16 cellular contexts compared by ENCODE assay signal in genomic region chr5:76690027-76690679, GRCh38. TPM values are rescaled to one million over a fixed set of nuclear protein-coding genes. Genes with fewer than 3 reads are reported as not detected.
A peak's percentile ranks its signal among the peaks of the same experiment; 100 is the strongest.
DNase-seq lines count a peak whose midpoint lies in the region; ATAC-seq, FAIRE-seq and TF ChIP-seq lines count a peak whose summit lies in the region.
"Had no signal": no experiment of that assay in that cellular context is flagged by ENCODE, and none has a peak within 500 bp of the region (broad histone marks: within the 10 kb centered on the region; RNA-seq: fewer than 3 reads in every experiment).

No MANE protein-coding gene starts in this region.

- H3K9me3 Mint-ChIP-seq in chondrocyte (ENCODE audit: low read depth) = peaks cover 7% of the 10 kb centered on the region
- no peaks in the 10 kb centered on the region for H3K9me3 Mint-ChIP-seq in natural killer cell
- H3K9me3 Mint-ChIP-seq in activated naive CD4-positive, alpha-beta T cell treated with anti-CD3 and anti-CD28 coated beads, Interleukin-2, amount 50 U/mL, for 72 hours = no peaks in the 10 kb centered on the region
- H3K9me3 Mint-ChIP-seq: CD4-positive, alpha-beta memory T cell had no signal

- no peak for DNase-seq in left ventricle myocardium inferior
- DNase-seq in Right ventricle myocardium superior = no peak
- DNase-seq in chondrocyte (ENCODE audit: low spot score) = no peak
- no peak for DNase-seq in natural killer cell
- DNase-seq in activated naive CD4-positive, alpha-beta T cell treated with anti-CD3 and anti-CD28 coated beads, Interleukin-2, amount 50 U/mL, for 72 hours (ENCODE audit: low spot score in 2 of 2) = no peak
- no peak for DNase-seq in GM12891 (ENCODE audit: insufficient read length, low spot score)
- DNase-seq: activated CD8-positive, alpha-beta memory T cell treated with anti-CD3 and anti-CD28 coated beads for 24 hours; activated gamma-delta T cell treated with Interleukin-2 at 50 U/mL for 16 hours; CD4-positive, alpha-beta memory T cell; kidney had no signal

- TF ChIP-seq POLR2A in GM12891 (IDR thresholded peaks at IDR 0.05; ENCODE audit: low read depth, low read length) = no peak

- H3K9me3 ChIP-seq in left ventricle myocardium inferior (replicated peaks) = no peaks in the 10 kb centered on the region

- no peak overlapping the region for H3K4me3 ChIP-seq in left ventricle myocardium inferior
- H3K4me3 ChIP-seq: GM12878 had no signal

- H3K27me3 ChIP-seq in left ventricle myocardium inferior (ENCODE audit: low read depth) = no peaks in the 10 kb centered on the region

- H3K27me3 Mint-ChIP-seq in chondrocyte (ENCODE audit: low read depth) (no peaks in the 10 kb centered on the region), natural killer cell (ENCODE audit: low read depth in 2 of 2) (no peaks in the 10 kb centered on the region)
- H3K27me3 Mint-ChIP-seq: CD4-positive, alpha-beta memory T cell had no signal

- intact Hi-C loops in left ventricle myocardium inferior (cut with micrococcal nuclease) (no loop called here), Right ventricle myocardium superior (cut with DNase I) (no loop called here), natural killer cell (cut with micrococcal nuclease) (no loop called here)

- H3K4me3 Mint-ChIP-seq in chondrocyte (ENCODE audit: unreplicated experiment) (peak overlapping the region; percentile 7), natural killer cell (no peak overlapping the region)
- H3K4me3 Mint-ChIP-seq: CD4-positive, alpha-beta memory T cell had no signal

- no peak for FAIRE-seq in GM12891 (lab: Jason Lieb, UNC)
- FAIRE-seq: GM12878, kidney had no signal

- no peaks in the 10 kb centered on the region for H3K36me3 ChIP-seq in left ventricle myocardium inferior

- peaks cover 60% of the 10 kb centered on the region for H3K4me1 Mint-ChIP-seq in chondrocyte (ENCODE audit: low read depth)
- H3K4me1 Mint-ChIP-seq in natural killer cell = peaks cover 6 to 8% of the 10 kb centered on the region in 2 donors

- no peak for ATAC-seq in Right ventricle myocardium superior (ENCODE audit: poor library complexity)
- ATAC-seq in natural killer cell = no peak
- no peak for ATAC-seq in GM18873 (IDR thresholded peaks at IDR 0.05; ENCODE audit: low FRiP score, unreplicated experiment)
- no peak for ATAC-seq in HG02642 (IDR thresholded peaks at IDR 0.05; ENCODE audit: poor library complexity, unreplicated experiment)
- ATAC-seq in activated naive CD4-positive, alpha-beta T cell treated with anti-CD3 and anti-CD28 coated beads, Interleukin-2, amount 50 U/mL, for 72 hours = no peak

- TF ChIP-seq CTCF in left ventricle myocardium inferior (IDR thresholded peaks at IDR 0.05; ENCODE audit: borderline replicate concordance) (no peak), chondrocyte (IDR thresholded peaks at IDR 0.05) (no peak), natural killer cell (IDR thresholded peaks at IDR 0.05) (no peak)

- H3K4me1 ChIP-seq in left ventricle myocardium inferior = peaks cover 23% of the 10 kb centered on the region
- H3K4me1 ChIP-seq: parathyroid adenoma had no signal

- H3K27ac ChIP-seq in left ventricle myocardium inferior (replicated peaks) = peak overlapping the region; percentile 66
- H3K27ac ChIP-seq: HL-60, KMS-11, parathyroid adenoma had no signal

- H3K36me3 Mint-ChIP-seq in chondrocyte (ENCODE audit: low read depth) = no peaks in the 10 kb centered on the region
- peaks cover 25% of the 10 kb centered on the region for H3K36me3 Mint-ChIP-seq in natural killer cell
- peaks cover 4 to 20% of the 10 kb centered on the region in 2 donors for H3K36me3 Mint-ChIP-seq in activated naive CD4-positive, alpha-beta T cell treated with anti-CD3 and anti-CD28 coated beads, Interleukin-2, amount 50 U/mL, for 72 hours

- H3K27ac Mint-ChIP-seq in chondrocyte (ENCODE audit: unreplicated experiment) (peak overlapping the region; percentile 94), natural killer cell (peak overlapping the region; percentile 8 to 18)
- peak overlapping the region in 1 of 2 donors; percentile 39 for H3K27ac Mint-ChIP-seq in activated naive CD4-positive, alpha-beta T cell treated with anti-CD3 and anti-CD28 coated beads, Interleukin-2, amount 50 U/mL, for 72 hours

TF ChIP-seq in GM12891, 5 proteins besides CTCF, POLR2A, EP300 and RAD21:
- no peak for TF ChIP-seq PAX5 (IDR thresholded peaks at IDR 0.05; ENCODE audit: insufficient read depth, low read length, severe bottlenecking)
- TF ChIP-seq TAF1 (IDR thresholded peaks at IDR 0.05; ENCODE audit: low read depth, low read length) = no peak
- no peak for TF ChIP-seq SPI1 (IDR thresholded peaks at IDR 0.05; ENCODE audit: low read depth, low read length)
- TF ChIP-seq POU2F2 (IDR thresholded peaks at IDR 0.05; ENCODE audit: low read depth, low read length) = no peak
- no peak for TF ChIP-seq POLR2AphosphoS5 (IDR thresholded peaks at IDR 0.05; ENCODE audit: low read depth, low read length)

RNA-seq across cellular contexts. Expression of gene F2R, which starts 25.8 kb away (rescaled TPM):
- 9.4 TPM for total RNA-seq in left ventricle myocardium inferior
- total RNA-seq in Right ventricle myocardium superior = 5.3 TPM
- total RNA-seq in chondrocyte = 126 to 176 TPM (median 128 TPM) in 3 replicates
- 10 to 100 TPM; 43.2 to 53.9 (median 50.1) TPM for total RNA-seq in natural killer cell
- total RNA-seq in activated naive CD4-positive, alpha-beta T cell treated with anti-CD3 and anti-CD28 coated beads, Interleukin-2, amount 50 U/mL, for 72 hours = 1 to 10 TPM in 1 of 2 donors, under 1 TPM in 1; 0.89 to 5.8 TPM
- 1.2 TPM for polyA plus RNA-seq in GM12891 (2012; ENCODE audit: low read depth, missing spikeins)
